1 cellular context compared by ENCODE assay signal in the genomic region with DNA sequence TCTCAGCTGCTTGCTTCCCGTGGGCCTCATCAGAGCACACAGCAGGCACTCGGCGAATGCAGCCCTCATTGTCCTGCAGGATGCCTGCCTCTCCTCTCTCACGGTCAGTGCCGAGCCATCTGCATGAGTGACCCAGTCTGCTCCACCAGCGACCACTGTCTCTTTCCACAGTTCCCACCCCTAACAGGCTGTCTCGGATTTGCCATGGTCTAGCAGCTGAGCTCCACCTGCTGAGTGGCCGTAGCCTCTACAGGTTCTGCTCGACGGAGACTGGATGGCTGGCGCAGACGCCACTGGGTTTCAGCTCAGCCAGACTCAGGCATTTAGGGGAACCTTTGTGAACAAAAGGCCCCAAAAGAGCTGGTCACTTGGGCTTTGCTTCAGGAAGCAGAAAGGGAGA.
TF ChIP-seq lines count a peak whose summit lies in the region.

No MANE protein-coding gene starts in this region.

TF ChIP-seq in GM23338, 12 proteins besides CTCF, POLR2A, EP300 and RAD21 (continued from another document):
- TF ChIP-seq, protein P1, sequence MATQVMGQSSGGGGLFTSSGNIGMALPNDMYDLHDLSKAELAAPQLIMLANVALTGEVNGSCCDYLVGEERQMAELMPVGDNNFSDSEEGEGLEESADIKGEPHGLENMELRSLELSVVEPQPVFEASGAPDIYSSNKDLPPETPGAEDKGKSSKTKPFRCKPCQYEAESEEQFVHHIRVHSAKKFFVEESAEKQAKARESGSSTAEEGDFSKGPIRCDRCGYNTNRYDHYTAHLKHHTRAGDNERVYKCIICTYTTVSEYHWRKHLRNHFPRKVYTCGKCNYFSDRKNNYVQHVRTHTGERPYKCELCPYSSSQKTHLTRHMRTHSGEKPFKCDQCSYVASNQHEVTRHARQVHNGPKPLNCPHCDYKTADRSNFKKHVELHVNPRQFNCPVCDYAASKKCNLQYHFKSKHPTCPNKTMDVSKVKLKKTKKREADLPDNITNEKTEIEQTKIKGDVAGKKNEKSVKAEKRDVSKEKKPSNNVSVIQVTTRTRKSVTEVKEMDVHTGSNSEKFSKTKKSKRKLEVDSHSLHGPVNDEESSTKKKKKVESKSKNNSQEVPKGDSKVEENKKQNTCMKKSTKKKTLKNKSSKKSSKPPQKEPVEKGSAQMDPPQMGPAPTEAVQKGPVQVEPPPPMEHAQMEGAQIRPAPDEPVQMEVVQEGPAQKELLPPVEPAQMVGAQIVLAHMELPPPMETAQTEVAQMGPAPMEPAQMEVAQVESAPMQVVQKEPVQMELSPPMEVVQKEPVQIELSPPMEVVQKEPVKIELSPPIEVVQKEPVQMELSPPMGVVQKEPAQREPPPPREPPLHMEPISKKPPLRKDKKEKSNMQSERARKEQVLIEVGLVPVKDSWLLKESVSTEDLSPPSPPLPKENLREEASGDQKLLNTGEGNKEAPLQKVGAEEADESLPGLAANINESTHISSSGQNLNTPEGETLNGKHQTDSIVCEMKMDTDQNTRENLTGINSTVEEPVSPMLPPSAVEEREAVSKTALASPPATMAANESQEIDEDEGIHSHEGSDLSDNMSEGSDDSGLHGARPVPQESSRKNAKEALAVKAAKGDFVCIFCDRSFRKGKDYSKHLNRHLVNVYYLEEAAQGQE (IDR thresholded peaks at IDR 0.05; ENCODE audit: unreplicated experiment), result no peak
- TF ChIP-seq ZNF114 (CRISPR knock-in tag; IDR thresholded peaks at IDR 0.05), result no peak
- TF ChIP-seq, protein P2, sequence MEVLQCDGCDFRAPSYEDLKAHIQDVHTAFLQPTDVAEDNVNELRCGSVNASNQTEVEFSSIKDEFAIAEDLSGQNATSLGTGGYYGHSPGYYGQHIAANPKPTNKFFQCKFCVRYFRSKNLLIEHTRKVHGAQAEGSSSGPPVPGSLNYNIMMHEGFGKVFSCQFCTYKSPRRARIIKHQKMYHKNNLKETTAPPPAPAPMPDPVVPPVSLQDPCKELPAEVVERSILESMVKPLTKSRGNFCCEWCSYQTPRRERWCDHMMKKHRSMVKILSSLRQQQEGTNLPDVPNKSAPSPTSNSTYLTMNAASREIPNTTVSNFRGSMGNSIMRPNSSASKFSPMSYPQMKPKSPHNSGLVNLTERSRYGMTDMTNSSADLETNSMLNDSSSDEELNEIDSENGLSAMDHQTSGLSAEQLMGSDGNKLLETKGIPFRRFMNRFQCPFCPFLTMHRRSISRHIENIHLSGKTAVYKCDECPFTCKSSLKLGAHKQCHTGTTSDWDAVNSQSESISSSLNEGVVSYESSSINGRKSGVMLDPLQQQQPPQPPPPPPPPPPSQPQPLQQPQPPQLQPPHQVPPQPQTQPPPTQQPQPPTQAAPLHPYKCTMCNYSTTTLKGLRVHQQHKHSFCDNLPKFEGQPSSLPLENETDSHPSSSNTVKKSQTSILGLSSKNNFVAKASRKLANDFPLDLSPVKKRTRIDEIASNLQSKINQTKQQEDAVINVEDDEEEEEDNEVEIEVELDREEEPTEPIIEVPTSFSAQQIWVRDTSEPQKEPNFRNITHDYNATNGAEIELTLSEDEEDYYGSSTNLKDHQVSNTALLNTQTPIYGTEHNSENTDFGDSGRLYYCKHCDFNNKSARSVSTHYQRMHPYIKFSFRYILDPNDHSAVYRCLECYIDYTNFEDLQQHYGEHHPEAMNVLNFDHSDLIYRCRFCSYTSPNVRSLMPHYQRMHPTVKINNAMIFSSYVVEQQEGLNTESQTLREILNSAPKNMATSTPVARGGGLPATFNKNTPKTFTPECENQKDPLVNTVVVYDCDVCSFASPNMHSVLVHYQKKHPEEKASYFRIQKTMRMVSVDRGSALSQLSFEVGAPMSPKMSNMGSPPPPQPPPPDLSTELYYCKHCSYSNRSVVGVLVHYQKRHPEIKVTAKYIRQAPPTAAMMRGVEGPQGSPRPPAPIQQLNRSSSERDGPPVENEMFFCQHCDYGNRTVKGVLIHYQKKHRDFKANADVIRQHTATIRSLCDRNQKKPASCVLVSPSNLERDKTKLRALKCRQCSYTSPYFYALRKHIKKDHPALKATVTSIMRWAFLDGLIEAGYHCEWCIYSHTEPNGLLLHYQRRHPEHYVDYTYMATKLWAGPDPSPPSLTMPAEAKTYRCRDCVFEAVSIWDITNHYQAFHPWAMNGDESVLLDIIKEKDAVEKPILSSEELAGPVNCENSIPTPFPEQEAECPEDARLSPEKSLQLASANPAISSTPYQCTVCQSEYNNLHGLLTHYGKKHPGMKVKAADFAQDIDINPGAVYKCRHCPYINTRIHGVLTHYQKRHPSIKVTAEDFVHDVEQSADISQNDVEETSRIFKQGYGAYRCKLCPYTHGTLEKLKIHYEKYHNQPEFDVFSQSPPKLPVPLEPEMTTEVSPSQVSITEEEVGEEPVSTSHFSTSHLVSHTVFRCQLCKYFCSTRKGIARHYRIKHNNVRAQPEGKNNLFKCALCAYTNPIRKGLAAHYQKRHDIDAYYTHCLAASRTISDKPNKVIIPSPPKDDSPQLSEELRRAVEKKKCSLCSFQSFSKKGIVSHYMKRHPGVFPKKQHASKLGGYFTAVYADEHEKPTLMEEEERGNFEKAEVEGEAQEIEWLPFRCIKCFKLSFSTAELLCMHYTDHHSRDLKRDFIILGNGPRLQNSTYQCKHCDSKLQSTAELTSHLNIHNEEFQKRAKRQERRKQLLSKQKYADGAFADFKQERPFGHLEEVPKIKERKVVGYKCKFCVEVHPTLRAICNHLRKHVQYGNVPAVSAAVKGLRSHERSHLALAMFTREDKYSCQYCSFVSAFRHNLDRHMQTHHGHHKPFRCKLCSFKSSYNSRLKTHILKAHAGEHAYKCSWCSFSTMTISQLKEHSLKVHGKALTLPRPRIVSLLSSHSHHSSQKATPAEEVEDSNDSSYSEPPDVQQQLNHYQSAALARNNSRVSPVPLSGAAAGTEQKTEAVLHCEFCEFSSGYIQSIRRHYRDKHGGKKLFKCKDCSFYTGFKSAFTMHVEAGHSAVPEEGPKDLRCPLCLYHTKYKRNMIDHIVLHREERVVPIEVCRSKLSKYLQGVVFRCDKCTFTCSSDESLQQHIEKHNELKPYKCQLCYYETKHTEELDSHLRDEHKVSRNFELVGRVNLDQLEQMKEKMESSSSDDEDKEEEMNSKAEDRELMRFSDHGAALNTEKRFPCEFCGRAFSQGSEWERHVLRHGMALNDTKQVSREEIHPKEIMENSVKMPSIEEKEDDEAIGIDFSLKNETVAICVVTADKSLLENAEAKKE (CRISPR knock-in tag; IDR thresholded peaks at IDR 0.05), result no peak
- TF ChIP-seq CREB1 (CRISPR knock-in tag; IDR thresholded peaks at IDR 0.05; ENCODE audit: low read depth), result no peak
- no peak for TF ChIP-seq NANOG (IDR thresholded peaks at IDR 0.05; ENCODE audit: borderline replicate concordance)
- TF ChIP-seq ZNF331 (CRISPR knock-in tag; IDR thresholded peaks at IDR 0.05; ENCODE audit: low read depth), result no peak
- TF ChIP-seq, protein P3, sequence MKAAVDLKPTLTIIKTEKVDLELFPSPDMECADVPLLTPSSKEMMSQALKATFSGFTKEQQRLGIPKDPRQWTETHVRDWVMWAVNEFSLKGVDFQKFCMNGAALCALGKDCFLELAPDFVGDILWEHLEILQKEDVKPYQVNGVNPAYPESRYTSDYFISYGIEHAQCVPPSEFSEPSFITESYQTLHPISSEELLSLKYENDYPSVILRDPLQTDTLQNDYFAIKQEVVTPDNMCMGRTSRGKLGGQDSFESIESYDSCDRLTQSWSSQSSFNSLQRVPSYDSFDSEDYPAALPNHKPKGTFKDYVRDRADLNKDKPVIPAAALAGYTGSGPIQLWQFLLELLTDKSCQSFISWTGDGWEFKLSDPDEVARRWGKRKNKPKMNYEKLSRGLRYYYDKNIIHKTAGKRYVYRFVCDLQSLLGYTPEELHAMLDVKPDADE (IDR thresholded peaks at IDR 0.05), result no peak
- no peak for TF ChIP-seq EZH2phosphoT487 (IDR thresholded peaks at IDR 0.05; ENCODE audit: unreplicated experiment)
- no peak for TF ChIP-seq STAT1 (IDR thresholded peaks at IDR 0.05; ENCODE audit: unreplicated experiment)
- TF ChIP-seq JUNB (IDR thresholded peaks at IDR 0.05; ENCODE audit: unreplicated experiment), result no peak
- TF ChIP-seq POLR2AphosphoS5 (IDR thresholded peaks at IDR 0.05; ENCODE audit: low read depth), result no peak
